Comparison of ENCODE assay signal across 10 cellular contexts in the genomic region with DNA sequence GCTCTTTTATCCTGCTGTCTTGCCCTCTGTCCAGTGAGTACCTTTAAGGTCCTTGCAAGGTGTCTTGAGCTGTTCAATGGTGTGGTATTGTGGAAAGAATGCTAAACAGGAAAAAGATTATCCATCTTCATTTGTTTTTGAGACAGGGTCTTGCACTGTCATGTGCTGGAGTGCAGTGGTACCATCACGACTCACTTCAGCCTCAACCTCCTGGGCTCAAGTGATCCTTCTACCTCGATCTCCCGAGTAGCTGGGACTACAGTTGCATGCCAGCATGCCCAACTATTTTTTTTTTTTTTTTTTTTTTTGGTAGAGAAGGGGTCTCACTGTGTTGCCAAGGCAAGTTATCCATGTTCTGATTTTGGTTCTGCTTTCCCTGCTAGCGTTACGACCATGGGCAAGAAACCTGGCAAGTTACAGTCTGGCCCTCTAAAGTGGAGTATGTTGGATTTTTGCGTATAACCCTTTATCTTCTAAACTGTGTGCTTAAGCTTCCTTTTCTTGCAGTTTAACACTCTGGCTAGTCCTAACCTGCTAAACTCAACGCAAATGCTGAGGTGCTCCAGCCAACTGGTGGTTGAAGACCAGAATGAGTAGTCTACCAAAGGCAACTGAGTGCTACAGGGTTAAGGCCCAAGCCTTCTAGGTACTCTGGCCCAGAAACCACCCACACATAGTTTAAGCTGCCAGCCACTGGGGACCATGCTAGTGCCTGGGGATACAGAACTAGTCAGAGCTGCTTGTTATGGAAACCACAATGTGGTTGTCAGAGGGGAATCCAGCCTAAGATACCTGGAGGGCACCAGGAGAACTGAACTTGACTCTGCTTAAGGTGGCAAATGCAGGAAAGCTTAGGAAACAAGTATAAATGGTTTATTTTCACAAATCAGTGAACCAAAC. TPM values are rescaled to one million over a fixed set of nuclear protein-coding genes. Genes with fewer than 3 reads are reported as not detected.
DNase-seq lines count a peak whose midpoint lies in the region; TF ChIP-seq lines count a peak whose summit lies in the region.
"Had no signal": no experiment of that assay in that cellular context is flagged by ENCODE, and none has a peak within 500 bp of the region (broad histone marks: within the 10 kb centered on the region; RNA-seq: fewer than 3 reads in every experiment).

No MANE protein-coding gene starts in this region.

- intact Hi-C loops in activated naive CD4-positive, alpha-beta T cell treated with anti-CD3 and anti-CD28 coated beads for 36 hours (cut with micrococcal nuclease) = no loop called here

- no peak overlapping the region for H3K4me3 ChIP-seq in NB4 (ENCODE audit: low read depth, low read length)

- no peaks in the 10 kb centered on the region for H3K9me3 Mint-ChIP-seq in activated naive CD4-positive, alpha-beta T cell treated with anti-CD3 and anti-CD28 coated beads for 36 hours
- H3K9me3 Mint-ChIP-seq in glutamatergic neuron (ENCODE audit: unreplicated experiment) = peaks cover 1% of the 10 kb centered on the region
- H3K9me3 Mint-ChIP-seq: mesothelial cell of epicardium had no signal

- H3K36me3 Mint-ChIP-seq in activated naive CD4-positive, alpha-beta T cell treated with anti-CD3 and anti-CD28 coated beads for 36 hours (ENCODE audit: low read depth) = peaks cover 73% of the 10 kb centered on the region
- H3K36me3 Mint-ChIP-seq in glutamatergic neuron (ENCODE audit: unreplicated experiment) = no peaks in the 10 kb centered on the region

- peak; percentile 23 for DNase-seq in activated naive CD4-positive, alpha-beta T cell treated with Interleukin-2 at 50 U/mL for 16 hours
- no peak for DNase-seq in activated naive CD4-positive, alpha-beta T cell treated with anti-CD3 and anti-CD28 coated beads for 36 hours
- peak; percentile 47 for DNase-seq in NB4 (ENCODE audit: low read depth)
- peak; percentile 20 for DNase-seq in astrocyte of the hippocampus (ENCODE audit: low read depth, low spot score)
- DNase-seq in stimulated activated CD8-positive, alpha-beta memory T cell treated with anti-CD3 and anti-CD28 coated beads, Interleukin-2, amount 100 ng/mL, for 48 hours (ENCODE audit: low read depth in 2 of 2) = peak; percentile 14 to 16
- DNase-seq in AG08396 (ENCODE audit: low spot score) = no peak
- DNase-seq in NCI-H187 treated with DMSO at 0.1 percent for 48 hours (lab: John Stamatoyannopoulos, UW) = no peak
- DNase-seq in glutamatergic neuron = no peak
- DNase-seq: NCI-H2029 had no signal

- CTCF ChIA-PET in activated naive CD4-positive, alpha-beta T cell treated with anti-CD3 and anti-CD28 coated beads for 36 hours (lab: Charles Lee) = interaction anchor here (0.9 kb wide), 2 partner anchors 35 to 72 kb away, joined by 5 to 6 read pairs; no protein-coding TSS in a partner anchor

- no peak overlapping the region for H3K27ac Mint-ChIP-seq in activated naive CD4-positive, alpha-beta T cell treated with anti-CD3 and anti-CD28 coated beads for 36 hours
- no peak overlapping the region for H3K27ac Mint-ChIP-seq in glutamatergic neuron (ENCODE audit: unreplicated experiment)
- H3K27ac Mint-ChIP-seq: mesothelial cell of epicardium had no signal

- TF ChIP-seq CTCF in NB4 (IDR thresholded peaks at IDR 0.05; ENCODE audit: low read depth, low read length) (no peak), glutamatergic neuron (IDR thresholded peaks at IDR 0.05; ENCODE audit: partially characterized antibody, unreplicated experiment) (no peak)

- no peak overlapping the region for H3K4me3 Mint-ChIP-seq in activated naive CD4-positive, alpha-beta T cell treated with anti-CD3 and anti-CD28 coated beads for 36 hours
- H3K4me3 Mint-ChIP-seq in glutamatergic neuron (ENCODE audit: unreplicated experiment) = no peak overlapping the region
- H3K4me3 Mint-ChIP-seq: mesothelial cell of epicardium had no signal

- H3K27me3 Mint-ChIP-seq in activated naive CD4-positive, alpha-beta T cell treated with anti-CD3 and anti-CD28 coated beads for 36 hours (ENCODE audit: low read depth) = no peaks in the 10 kb centered on the region
- H3K27me3 Mint-ChIP-seq in glutamatergic neuron (ENCODE audit: unreplicated experiment) = no peaks in the 10 kb centered on the region

- no peak for TF ChIP-seq POLR2A in NB4 (IDR thresholded peaks at IDR 0.05; ENCODE audit: extremely low read depth, insufficient read length)

- H3K4me1 Mint-ChIP-seq in activated naive CD4-positive, alpha-beta T cell treated with anti-CD3 and anti-CD28 coated beads for 36 hours (ENCODE audit: low read depth) = peaks cover 56% of the 10 kb centered on the region
- H3K4me1 Mint-ChIP-seq in glutamatergic neuron (ENCODE audit: low read depth, unreplicated experiment) = peaks cover 8% of the 10 kb centered on the region

RNA-seq across cellular contexts. Expression of a gene that starts 7.9 kb away (rescaled TPM):
- 1,000 to 10,000 TPM; 1,701 to 1,742 TPM for total RNA-seq in activated naive CD4-positive, alpha-beta T cell treated with anti-CD3 and anti-CD28 coated beads for 36 hours
- total RNA-seq in glutamatergic neuron (ENCODE audit: unreplicated experiment) = 657 TPM

RNA-seq across cellular contexts. Expression of a gene that starts 43.7 kb away (rescaled TPM):
- total RNA-seq in activated naive CD4-positive, alpha-beta T cell treated with anti-CD3 and anti-CD28 coated beads for 36 hours = 10 to 100 TPM; 21.8 to 22.6 TPM
- 40.6 TPM for total RNA-seq in glutamatergic neuron (ENCODE audit: unreplicated experiment)

Comparison
In these comparisons a context has a peak if more than half of its experiments do, and no peak if none do; other contexts are left out.
1. DNase-seq: peak in activated naive CD4-positive, alpha-beta T cell treated with Interleukin-2 at 50 U/mL for 16 hours (single experiment), NB4 (single experiment), astrocyte of the hippocampus (single experiment) and stimulated activated CD8-positive, alpha-beta memory T cell treated with anti-CD3 and anti-CD28 coated beads, Interleukin-2, amount 100 ng/mL, for 48 hours (2 of 2); none in activated naive CD4-positive, alpha-beta T cell treated with anti-CD3 and anti-CD28 coated beads for 36 hours (single experiment), AG08396 (single experiment), NCI-H187 treated with DMSO at 0.1 percent for 48 hours (single experiment) and glutamatergic neuron (single experiment).